Comparison of ENCODE assay signal across 1 cellular context in the genomic region with DNA sequence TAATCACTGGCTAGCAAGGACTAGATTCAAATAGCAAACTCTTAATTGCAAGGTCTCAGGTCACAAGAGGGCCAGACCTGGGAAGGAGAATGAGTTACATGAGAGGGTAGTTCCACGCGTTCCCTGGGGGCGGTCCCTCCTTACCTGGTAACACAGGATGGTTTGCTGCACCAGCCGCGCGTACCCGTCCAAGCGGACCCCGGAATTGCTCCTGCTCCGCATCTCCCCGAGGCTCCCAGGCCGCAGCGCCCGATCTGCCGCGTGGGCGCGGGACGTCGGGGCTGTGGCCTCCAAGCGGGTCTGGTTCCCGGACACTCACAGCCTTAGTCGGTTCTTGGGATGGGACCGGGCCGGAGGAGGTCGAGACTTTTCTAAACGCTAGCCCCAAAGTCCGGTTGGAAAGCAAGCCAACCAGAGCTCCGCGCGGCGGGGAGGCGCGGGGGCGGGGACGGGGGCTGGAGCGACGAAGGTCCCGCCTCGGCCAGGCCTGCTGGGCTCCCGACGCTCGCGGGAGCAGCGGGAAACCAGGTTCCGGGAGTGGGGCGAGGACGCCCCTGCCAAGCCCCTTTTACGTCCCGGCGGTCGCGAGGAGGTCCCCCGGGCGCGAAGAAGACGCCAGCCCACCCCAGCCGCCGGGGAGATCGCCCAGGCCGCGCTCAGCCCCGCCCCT.
TF ChIP-seq lines count a peak whose summit lies in the region.

A gene with protein sequence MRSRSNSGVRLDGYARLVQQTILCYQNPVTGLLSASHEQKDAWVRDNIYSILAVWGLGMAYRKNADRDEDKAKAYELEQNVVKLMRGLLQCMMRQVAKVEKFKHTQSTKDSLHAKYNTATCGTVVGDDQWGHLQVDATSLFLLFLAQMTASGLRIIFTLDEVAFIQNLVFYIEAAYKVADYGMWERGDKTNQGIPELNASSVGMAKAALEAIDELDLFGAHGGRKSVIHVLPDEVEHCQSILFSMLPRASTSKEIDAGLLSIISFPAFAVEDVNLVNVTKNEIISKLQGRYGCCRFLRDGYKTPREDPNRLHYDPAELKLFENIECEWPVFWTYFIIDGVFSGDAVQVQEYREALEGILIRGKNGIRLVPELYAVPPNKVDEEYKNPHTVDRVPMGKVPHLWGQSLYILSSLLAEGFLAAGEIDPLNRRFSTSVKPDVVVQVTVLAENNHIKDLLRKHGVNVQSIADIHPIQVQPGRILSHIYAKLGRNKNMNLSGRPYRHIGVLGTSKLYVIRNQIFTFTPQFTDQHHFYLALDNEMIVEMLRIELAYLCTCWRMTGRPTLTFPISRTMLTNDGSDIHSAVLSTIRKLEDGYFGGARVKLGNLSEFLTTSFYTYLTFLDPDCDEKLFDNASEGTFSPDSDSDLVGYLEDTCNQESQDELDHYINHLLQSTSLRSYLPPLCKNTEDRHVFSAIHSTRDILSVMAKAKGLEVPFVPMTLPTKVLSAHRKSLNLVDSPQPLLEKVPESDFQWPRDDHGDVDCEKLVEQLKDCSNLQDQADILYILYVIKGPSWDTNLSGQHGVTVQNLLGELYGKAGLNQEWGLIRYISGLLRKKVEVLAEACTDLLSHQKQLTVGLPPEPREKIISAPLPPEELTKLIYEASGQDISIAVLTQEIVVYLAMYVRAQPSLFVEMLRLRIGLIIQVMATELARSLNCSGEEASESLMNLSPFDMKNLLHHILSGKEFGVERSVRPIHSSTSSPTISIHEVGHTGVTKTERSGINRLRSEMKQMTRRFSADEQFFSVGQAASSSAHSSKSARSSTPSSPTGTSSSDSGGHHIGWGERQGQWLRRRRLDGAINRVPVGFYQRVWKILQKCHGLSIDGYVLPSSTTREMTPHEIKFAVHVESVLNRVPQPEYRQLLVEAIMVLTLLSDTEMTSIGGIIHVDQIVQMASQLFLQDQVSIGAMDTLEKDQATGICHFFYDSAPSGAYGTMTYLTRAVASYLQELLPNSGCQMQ (minus strand): TSS at position 404 of the 670 bp plus-strand sequence. CDS start 182 bp downstream, at position 222.

TF ChIP-seq in IMR-90, 13 proteins besides CTCF, POLR2A, EP300 and RAD21:
- TF ChIP-seq MXI1 (IDR thresholded peaks at IDR 0.05; ENCODE audit: borderline replicate concordance, low read depth, low read length) (0 out of 2 replicates have a peak, but pooled peaks have one; percentile 11), CHD1 (IDR thresholded peaks at IDR 0.05; ENCODE audit: low read depth, low read length) (no peak)
